In the genomic region with DNA sequence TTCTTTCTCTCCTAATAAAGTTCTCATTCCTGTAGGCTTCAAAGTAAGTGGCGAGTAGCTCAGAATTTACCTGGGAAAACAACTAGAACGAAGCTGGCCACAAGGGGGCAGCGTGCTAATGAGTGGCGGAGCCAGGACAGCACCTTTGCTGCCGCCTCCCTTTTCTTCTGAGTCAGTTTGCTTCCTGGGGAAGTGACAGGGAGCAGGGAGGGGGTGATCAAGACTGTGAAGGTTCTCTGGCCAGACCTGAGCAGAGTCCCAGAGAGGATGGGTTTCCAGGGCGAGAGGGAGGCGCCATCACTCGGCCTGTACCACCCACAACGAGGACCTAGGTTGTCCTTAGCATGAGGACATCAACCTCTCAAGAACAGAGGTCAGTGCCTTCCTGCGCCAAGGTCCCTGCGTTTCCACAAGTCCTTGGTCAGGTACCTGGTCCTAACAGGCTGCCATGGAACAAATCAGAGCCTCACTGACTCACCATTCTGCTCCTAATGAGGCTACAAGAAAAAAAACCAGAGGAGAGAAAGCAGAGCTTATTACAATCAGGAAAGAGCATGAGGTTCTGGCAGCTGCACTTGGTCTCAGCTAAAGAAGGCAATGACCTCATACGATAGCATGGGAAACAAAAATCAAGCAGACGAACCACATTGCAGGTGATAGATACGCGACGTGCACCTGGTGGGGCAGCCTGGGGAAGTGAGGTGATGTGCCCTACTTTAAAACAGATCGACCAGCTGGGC, we compare ENCODE assay signal across 8 cellular contexts.
DNase-seq lines count a peak whose midpoint lies in the region; ATAC-seq and TF ChIP-seq lines count a peak whose summit lies in the region.

No MANE protein-coding gene starts in this region.

- no peaks in the 10 kb centered on the region for H3K27me3 ChIP-seq in BJ (ENCODE audit: control insufficient read depth, insufficient read depth, low read length)
- no peaks in the 10 kb centered on the region for H3K27me3 ChIP-seq in foreskin keratinocyte
- H3K27me3 ChIP-seq in neural progenitor cell, result no peaks in the 10 kb centered on the region

- peak; percentile 80 for TF ChIP-seq CTCF in BJ (IDR thresholded peaks at IDR 0.05; ENCODE audit: insufficient read depth, low read depth, low read length)
- TF ChIP-seq CTCF in foreskin keratinocyte (conservative IDR thresholded peaks at IDR 0.05), result peak; percentile 99
- peak; percentile 90 for TF ChIP-seq CTCF in neural progenitor cell (IDR thresholded peaks at IDR 0.05)

- CTCF ChIA-PET in BJ (lab: Yijun Ruan, JAX), result interaction anchor here (0.7 to 5.3 kb wide), 43 partner anchors 8 to 225 kb away, joined by 3 to 40 read pairs (median 4); a partner anchor contains a TSS

- H3K36me3 ChIP-seq in BJ (ENCODE audit: control insufficient read depth, insufficient read depth, low read length) (no peaks in the 10 kb centered on the region), neural progenitor cell (no peaks in the 10 kb centered on the region)

- no peaks in the 10 kb centered on the region for H4K20me1 ChIP-seq in neural progenitor cell (ENCODE audit: low read depth)

- no peak overlapping the region for H3K9ac ChIP-seq in neural progenitor cell

- POLR2A ChIA-PET in BJ (lab: Charles Lee), result interaction anchor here (0.6 to 0.7 kb wide), 2 partner anchors 16 to 1671 kb away, joined by 4 to 5 read pairs; no protein-coding TSS in a partner anchor

- H3K4me3 Mint-ChIP-seq in neural progenitor cell, result no peak overlapping the region
- peak overlapping the region; percentile 60 to 65 for H3K4me3 Mint-ChIP-seq in stimulated activated naive CD8-positive, alpha-beta T cell treated with anti-CD3 and anti-CD28 coated beads, Interleukin-15, amount 100 ng/mL, for 72 hours

- H3K9me3 Mint-ChIP-seq in neural progenitor cell, result no peaks in the 10 kb centered on the region
- H3K9me3 Mint-ChIP-seq in stimulated activated naive CD8-positive, alpha-beta T cell treated with anti-CD3 and anti-CD28 coated beads, Interleukin-15, amount 100 ng/mL, for 72 hours, result no peaks in the 10 kb centered on the region

- ATAC-seq in GM21360 (IDR thresholded peaks at IDR 0.05; ENCODE audit: unreplicated experiment) (peak; percentile 54), foreskin keratinocyte (peak; percentile 80)
- ATAC-seq in stimulated activated naive CD8-positive, alpha-beta T cell treated with anti-CD3 and anti-CD28 coated beads, Interleukin-15, amount 100 ng/mL, for 72 hours, result peak; percentile 86

- H3F3A ChIP-seq in neural progenitor cell (ENCODE audit: low read depth), result no peaks in the 10 kb centered on the region

- H2AFZ ChIP-seq in neural progenitor cell (replicated peaks), result peak overlapping the region; percentile 27

- H3K4me1 ChIP-seq in foreskin keratinocyte (peaks cover 7% of the 10 kb centered on the region), neural progenitor cell (peaks cover 7% of the 10 kb centered on the region)

- no peaks in the 10 kb centered on the region for H3K36me3 Mint-ChIP-seq in neural progenitor cell

- H3K27ac Mint-ChIP-seq in neural progenitor cell, result no peak overlapping the region
- peak overlapping the region; percentile 73 to 95 for H3K27ac Mint-ChIP-seq in stimulated activated naive CD8-positive, alpha-beta T cell treated with anti-CD3 and anti-CD28 coated beads, Interleukin-15, amount 100 ng/mL, for 72 hours

- H3K79me2 ChIP-seq in neural progenitor cell (ENCODE audit: low read depth), result no peaks in the 10 kb centered on the region

- H3K4me3 ChIP-seq in BJ (ENCODE audit: low read depth, low read length) (no peak overlapping the region), neural progenitor cell (no peak overlapping the region)

- H3K27me3 Mint-ChIP-seq in neural progenitor cell (ENCODE audit: insufficient read depth, low read depth), result peaks cover 10% of the 10 kb centered on the region
- peaks cover 14% of the 10 kb centered on the region for H3K27me3 Mint-ChIP-seq in stimulated activated naive CD8-positive, alpha-beta T cell treated with anti-CD3 and anti-CD28 coated beads, Interleukin-15, amount 100 ng/mL, for 72 hours

- H3K9me3 ChIP-seq in neural progenitor cell (ENCODE audit: low read depth), result no peaks in the 10 kb centered on the region

- peak; percentile 17 for DNase-seq in BJ (ENCODE audit: low read depth)
- DNase-seq in MV-4-11 (lab: John Stamatoyannopoulos, UW), result peak; percentile 74
- peak; percentile 14 for DNase-seq in SIG-M5 (lab: John Stamatoyannopoulos, UW)
- DNase-seq in activated effector memory CD4-positive, alpha-beta T cell treated with anti-CD3 and anti-CD28 coated beads, Interleukin-2, amount 50 U/mL, for 16 hours, result peak; percentile 95
- DNase-seq in foreskin keratinocyte, result peak; percentile 84 to 95
- DNase-seq in neural progenitor cell (ENCODE audit: low spot score), result peak; percentile 91
- DNase-seq in stimulated activated naive CD8-positive, alpha-beta T cell treated with anti-CD3 and anti-CD28 coated beads, Interleukin-15, amount 100 ng/mL, for 72 hours, result peak; percentile 69 to 76

- peak overlapping the region; percentile 79 for H3K27ac ChIP-seq in foreskin keratinocyte
- H3K27ac ChIP-seq in neural progenitor cell, result no peak overlapping the region

- H3K4me2 ChIP-seq in neural progenitor cell, result no peak overlapping the region

- peaks cover 29% of the 10 kb centered on the region for H3K4me1 Mint-ChIP-seq in neural progenitor cell
- H3K4me1 Mint-ChIP-seq in stimulated activated naive CD8-positive, alpha-beta T cell treated with anti-CD3 and anti-CD28 coated beads, Interleukin-15, amount 100 ng/mL, for 72 hours, result peaks cover 34% of the 10 kb centered on the region

Comparison
In these comparisons a context has a peak if more than half of its experiments do, and no peak if none do; other contexts are left out.
1. DNase-seq: peak in every context shown above with its lines; median percentile 95 in activated effector memory CD4-positive, alpha-beta T cell treated with anti-CD3 and anti-CD28 coated beads, Interleukin-2, amount 50 U/mL, for 16 hours; 91 in neural progenitor cell; 90 in foreskin keratinocyte; 74 in MV-4-11; 72 in stimulated activated naive CD8-positive, alpha-beta T cell treated with anti-CD3 and anti-CD28 coated beads, Interleukin-15, amount 100 ng/mL, for 72 hours; 17 in BJ; 14 in SIG-M5.